Comparison of ENCODE assay signal across 2 cellular contexts in the genomic region with DNA sequence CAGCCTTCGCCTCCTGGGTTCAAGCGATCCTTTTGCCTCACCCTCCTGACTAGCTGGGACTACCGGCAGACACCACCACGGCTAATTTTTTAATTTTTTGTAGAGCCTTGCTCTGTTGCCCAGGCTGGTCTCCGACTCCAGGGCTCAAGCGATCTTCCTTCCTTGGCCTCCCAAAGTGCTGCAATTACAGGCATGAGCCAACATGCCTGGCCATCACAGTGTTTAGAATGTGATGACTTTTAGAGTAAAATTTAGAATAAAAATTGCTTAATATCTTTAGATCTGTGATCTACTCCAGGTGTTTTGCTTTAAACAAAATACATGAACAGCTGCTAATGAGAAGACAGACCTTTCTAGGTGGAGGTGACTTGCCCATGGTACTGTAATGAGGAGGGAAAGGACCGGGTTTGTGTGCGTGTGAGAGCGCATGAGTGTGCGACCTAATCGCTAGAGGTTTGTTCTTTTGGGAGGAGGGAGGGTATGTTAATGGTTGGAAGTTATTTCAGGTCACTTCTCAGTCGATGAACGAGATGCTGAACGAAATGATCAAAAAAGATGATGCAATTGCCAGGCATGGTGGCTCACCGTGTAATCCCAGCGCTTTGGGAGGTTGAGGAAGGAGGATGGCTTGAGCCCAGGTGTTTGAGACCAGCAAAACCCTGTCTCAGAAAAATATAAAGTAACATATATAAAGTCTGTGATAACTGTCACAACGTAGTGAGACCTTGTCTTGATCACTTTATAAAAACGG.
TF ChIP-seq lines count a peak whose summit lies in the region.

No MANE protein-coding gene starts in this region.

TF ChIP-seq in A549, 52 proteins besides CTCF, POLR2A, EP300 and RAD21 (continued from another document):
- no peak for TF ChIP-seq MAX (IDR thresholded peaks at IDR 0.05)
- TF ChIP-seq FOSL2 (IDR thresholded peaks at IDR 0.05): no peak
- no peak for TF ChIP-seq FOSL2 (CRISPR knock-in tag; IDR thresholded peaks at IDR 0.05)
- TF ChIP-seq, protein P1, sequence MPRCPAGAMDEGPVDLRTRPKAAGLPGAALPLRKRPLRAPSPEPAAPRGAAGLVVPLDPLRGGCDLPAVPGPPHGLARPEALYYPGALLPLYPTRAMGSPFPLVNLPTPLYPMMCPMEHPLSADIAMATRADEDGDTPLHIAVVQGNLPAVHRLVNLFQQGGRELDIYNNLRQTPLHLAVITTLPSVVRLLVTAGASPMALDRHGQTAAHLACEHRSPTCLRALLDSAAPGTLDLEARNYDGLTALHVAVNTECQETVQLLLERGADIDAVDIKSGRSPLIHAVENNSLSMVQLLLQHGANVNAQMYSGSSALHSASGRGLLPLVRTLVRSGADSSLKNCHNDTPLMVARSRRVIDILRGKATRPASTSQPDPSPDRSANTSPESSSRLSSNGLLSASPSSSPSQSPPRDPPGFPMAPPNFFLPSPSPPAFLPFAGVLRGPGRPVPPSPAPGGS (IDR thresholded peaks at IDR 0.05): no peak
- no peak for TF ChIP-seq GATA3 (IDR thresholded peaks at IDR 0.05; ENCODE audit: borderline replicate concordance)
- TF ChIP-seq EHF (CRISPR knock-in tag; IDR thresholded peaks at IDR 0.05): no peak
- no peak for TF ChIP-seq CBX8 (IDR thresholded peaks at IDR 0.05)

TF ChIP-seq in HEK293, 187 proteins besides CTCF, POLR2A, EP300 and RAD21 (continued from another document):
- TF ChIP-seq, protein P2, sequence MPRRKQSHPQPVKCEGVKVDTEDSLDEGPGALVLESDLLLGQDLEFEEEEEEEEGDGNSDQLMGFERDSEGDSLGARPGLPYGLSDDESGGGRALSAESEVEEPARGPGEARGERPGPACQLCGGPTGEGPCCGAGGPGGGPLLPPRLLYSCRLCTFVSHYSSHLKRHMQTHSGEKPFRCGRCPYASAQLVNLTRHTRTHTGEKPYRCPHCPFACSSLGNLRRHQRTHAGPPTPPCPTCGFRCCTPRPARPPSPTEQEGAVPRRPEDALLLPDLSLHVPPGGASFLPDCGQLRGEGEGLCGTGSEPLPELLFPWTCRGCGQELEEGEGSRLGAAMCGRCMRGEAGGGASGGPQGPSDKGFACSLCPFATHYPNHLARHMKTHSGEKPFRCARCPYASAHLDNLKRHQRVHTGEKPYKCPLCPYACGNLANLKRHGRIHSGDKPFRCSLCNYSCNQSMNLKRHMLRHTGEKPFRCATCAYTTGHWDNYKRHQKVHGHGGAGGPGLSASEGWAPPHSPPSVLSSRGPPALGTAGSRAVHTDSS (tag by site-specific recombination; IDR thresholded peaks at IDR 0.05): no peak
- TF ChIP-seq ZBTB17 (tag by site-specific recombination; IDR thresholded peaks at IDR 0.05) (peak; percentile 78), ZNF585B (tag by site-specific recombination; IDR thresholded peaks at IDR 0.05) (no peak), ZFP3 (tag by site-specific recombination; IDR thresholded peaks at IDR 0.05; ENCODE audit: low read depth) (no peak)
